Comparison of ENCODE assay signal across 10 cellular contexts in genomic region chr15:63371297-63371918, GRCh38. TPM values are rescaled to one million over a fixed set of nuclear protein-coding genes. Genes with fewer than 3 reads are reported as not detected.
DNase-seq lines count a peak whose midpoint lies in the region; ATAC-seq, FAIRE-seq and TF ChIP-seq lines count a peak whose summit lies in the region.
"Had no signal": no experiment of that assay in that cellular context is flagged by ENCODE, and none has a peak within 500 bp of the region (broad histone marks: within the 10 kb centered on the region; RNA-seq: fewer than 3 reads in every experiment).

No MANE protein-coding gene starts in this region.

- no peaks in the 10 kb centered on the region for H3K27me3 ChIP-seq in bronchial epithelial cell (ENCODE audit: control insufficient read depth, insufficient read depth, low read length)
- H3K27me3 ChIP-seq in HepG2 (ENCODE audit: control insufficient read depth in 1 of 2, insufficient read depth in 2 of 2, low read length in 2 of 2) = peaks cover 2 to 11% of the 10 kb centered on the region in 2 experiments; a peak in 2 of 5 replicates
- H3K27me3 ChIP-seq: BLaER1 treated with 17β-estradiol and CSF1 and Interleukin-3, amounts not matched to agents 10 nM and 100 nM had no signal

- CTCF ChIA-PET in HepG2 (lab: Yijun Ruan, JAX; ENCODE audit: low intra/inter-chr PET ratio, low total read pairs) = no interaction called here

- POLR2A ChIA-PET in HepG2 (lab: Yijun Ruan, JAX) = no interaction called here

- DNase-seq in left cardiac atrium = no peak
- no peak for DNase-seq in cardiac septum (ENCODE audit: low spot score)
- peak; percentile 79 for DNase-seq in bronchial epithelial cell (ENCODE audit: low read depth)
- peak; percentile 84 for DNase-seq in mesenteric fat pad (ENCODE audit: low spot score)
- no peak for DNase-seq in occipital lobe (lab: John Stamatoyannopoulos, UW)
- no peak for DNase-seq in HepG2 (ENCODE audit: low spot score)
- DNase-seq in stimulated activated CD4-positive, alpha-beta T cell treated with anti-CD3 and anti-CD28 coated beads, Interleukin-4, amount 100 ng/mL, for 1 hour = no peak
- DNase-seq: activated CD4-positive, alpha-beta T cell treated with anti-CD3 and anti-CD28 coated beads, Interleukin-2, amount 10 ng/mL, durations not matched to agents 7 days and 5 days had no signal

- no peak for TF ChIP-seq CTCF in bronchial epithelial cell (IDR thresholded peaks at IDR 0.05; ENCODE audit: insufficient read depth, low read length, severe bottlenecking)
- no peak for TF ChIP-seq CTCF in HepG2 (CRISPR knock-in tag; IDR thresholded peaks at IDR 0.05)

- H2AFZ ChIP-seq in HepG2 (ENCODE audit: low read length) = no peak overlapping the region

- H3K9ac ChIP-seq in HepG2 (ENCODE audit: insufficient read depth, low read depth, low read length) = no peak overlapping the region
- H3K9ac ChIP-seq: BLaER1 treated with 17β-estradiol and CSF1 and Interleukin-3, amounts not matched to agents 10 nM and 100 nM had no signal

- no peak for TF ChIP-seq RAD21 in HepG2 (CRISPR knock-in tag; IDR thresholded peaks at IDR 0.05)

- no peaks in the 10 kb centered on the region for H3K4me1 ChIP-seq in HepG2 (ENCODE audit: insufficient read depth, low read length)

- no peaks in the 10 kb centered on the region for H3K9me3 ChIP-seq in HepG2 (ENCODE audit: low read length)
- H3K9me3 ChIP-seq: BLaER1 treated with 17β-estradiol and CSF1 and Interleukin-3, amounts not matched to agents 10 nM and 100 nM had no signal

- no peak overlapping the region for H3K27ac ChIP-seq in HepG2 (ENCODE audit: extremely low read length, insufficient read depth, low read length)

- in situ Hi-C loops in HepG2 (cut with HindIII; ENCODE audit: extremely low pct_ligation_motif_present, low pct_unique_long_range_greater_than_20kb) = no loop called here

- no peak overlapping the region for H3K4me3 ChIP-seq in bronchial epithelial cell (ENCODE audit: low read depth, low read length)
- no peak overlapping the region for H3K4me3 ChIP-seq in HepG2 (replicated peaks in 1 of 3; ENCODE audit: insufficient read depth in 1 of 3, low read depth in 2 of 3, low read length in 3 of 3)
- H3K4me3 ChIP-seq: BLaER1 treated with 17β-estradiol and CSF1 and Interleukin-3, amounts not matched to agents 10 nM and 100 nM had no signal

- no peak overlapping the region for H3K4me2 ChIP-seq in HepG2 (ENCODE audit: low read depth, low read length)

- H4K20me1 ChIP-seq in HepG2 (ENCODE audit: insufficient read depth, low read length) = no peaks in the 10 kb centered on the region
- H4K20me1 ChIP-seq: BLaER1 treated with 17β-estradiol and CSF1 and Interleukin-3, amounts not matched to agents 10 nM and 100 nM had no signal

- peaks cover 5% of the 10 kb centered on the region for H3K36me3 ChIP-seq in bronchial epithelial cell (ENCODE audit: control insufficient read depth, insufficient read depth, low read length)
- no peaks in the 10 kb centered on the region for H3K36me3 ChIP-seq in HepG2 (replicated peaks in 1 of 2; ENCODE audit: control insufficient read depth in 1 of 2, insufficient read depth in 2 of 2, low read length in 2 of 2)
- H3K36me3 ChIP-seq: BLaER1 treated with 17β-estradiol and CSF1 and Interleukin-3, amounts not matched to agents 10 nM and 100 nM had no signal

- BruUV-seq in HepG2 (replicated peaks; lab: Mats Ljungman, UMichigan) = no TSS peak

- TF ChIP-seq POLR2A in HepG2 (IDR thresholded peaks at IDR 0.05; ENCODE audit: insufficient read depth in 1 of 2, low read depth in 2 of 2, low read length in 2 of 2) (no peak), GM18505 (IDR thresholded peaks at IDR 0.05; ENCODE audit: borderline replicate concordance, extremely low read depth, insufficient read depth, insufficient read length) (no peak)

- H3K79me2 ChIP-seq in HepG2 (ENCODE audit: insufficient read depth, low read length) = no peaks in the 10 kb centered on the region

- 72% methylated on average over 8 of the region's 15 CpGs for WGBS in HepG2 (ENCODE audit: low lambda C conversion rate)

- ATAC-seq in left cardiac atrium (peak; percentile 13 to 75), HepG2 (no peak), GM18505 (IDR thresholded peaks at IDR 0.05; ENCODE audit: unreplicated experiment) (no peak)

- intact Hi-C loops in left cardiac atrium (cut with DNase I) = no loop called here
- intact Hi-C loops in cardiac septum (cut with DNase I) = no loop called here
- intact Hi-C loops in HepG2 (cut with micrococcal nuclease; ENCODE audit: unreplicated experiment) = no loop called here

- FAIRE-seq in bronchial epithelial cell (lab: Jason Lieb, UNC) = no peak
- no peak for FAIRE-seq in HepG2 (lab: Jason Lieb, UNC)

- TF ChIP-seq EP300 in HepG2 (IDR thresholded peaks at IDR 0.05; ENCODE audit: low read depth in 2 of 2, low read length in 2 of 2) (no peak), HepG2 (CRISPR knock-in tag; IDR thresholded peaks at IDR 0.05; ENCODE audit: borderline replicate concordance) (no peak)

TF ChIP-seq in HepG2, 621 proteins besides CTCF, POLR2A, EP300 and RAD21:
- TF ChIP-seq CREBL2 (CRISPR knock-in tag; IDR thresholded peaks at IDR 0.05; ENCODE audit: borderline replicate concordance) (no peak), ZNF446 (CRISPR knock-in tag; IDR thresholded peaks at IDR 0.05) (no peak), SOX13 (IDR thresholded peaks at IDR 0.05) (no peak), SOX13 (CRISPR knock-in tag; conservative IDR thresholded peaks at IDR 0.05 in 1 of 2, IDR thresholded peaks at IDR 0.05 in 1 of 2) (no peak), FLYWCH1 (CRISPR knock-in tag; IDR thresholded peaks at IDR 0.05) (no peak), IKZF4 (CRISPR knock-in tag; IDR thresholded peaks at IDR 0.05; ENCODE audit: borderline replicate concordance, low read depth, not compliant biosample characterization) (no peak)
- TF ChIP-seq, protein P1, sequence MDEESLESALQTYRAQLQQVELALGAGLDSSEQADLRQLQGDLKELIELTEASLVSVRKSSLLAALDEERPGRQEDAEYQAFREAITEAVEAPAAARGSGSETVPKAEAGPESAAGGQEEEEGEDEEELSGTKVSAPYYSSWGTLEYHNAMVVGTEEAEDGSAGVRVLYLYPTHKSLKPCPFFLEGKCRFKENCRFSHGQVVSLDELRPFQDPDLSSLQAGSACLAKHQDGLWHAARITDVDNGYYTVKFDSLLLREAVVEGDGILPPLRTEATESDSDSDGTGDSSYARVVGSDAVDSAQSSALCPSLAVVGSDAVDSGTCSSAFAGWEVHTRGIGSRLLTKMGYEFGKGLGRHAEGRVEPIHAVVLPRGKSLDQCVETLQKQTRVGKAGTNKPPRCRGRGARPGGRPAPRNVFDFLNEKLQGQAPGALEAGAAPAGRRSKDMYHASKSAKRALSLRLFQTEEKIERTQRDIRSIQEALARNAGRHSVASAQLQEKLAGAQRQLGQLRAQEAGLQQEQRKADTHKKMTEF (CRISPR knock-in tag; IDR thresholded peaks at IDR 0.05) = no peak
- TF ChIP-seq, protein P2, sequence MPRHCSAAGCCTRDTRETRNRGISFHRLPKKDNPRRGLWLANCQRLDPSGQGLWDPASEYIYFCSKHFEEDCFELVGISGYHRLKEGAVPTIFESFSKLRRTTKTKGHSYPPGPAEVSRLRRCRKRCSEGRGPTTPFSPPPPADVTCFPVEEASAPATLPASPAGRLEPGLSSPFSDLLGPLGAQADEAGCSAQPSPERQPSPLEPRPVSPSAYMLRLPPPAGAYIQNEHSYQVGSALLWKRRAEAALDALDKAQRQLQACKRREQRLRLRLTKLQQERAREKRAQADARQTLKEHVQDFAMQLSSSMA (CRISPR knock-in tag; IDR thresholded peaks at IDR 0.05) = no peak

RNA-seq across cellular contexts. Expression of gene CA12, which starts 10.2 kb away (rescaled TPM):
- total RNA-seq in left cardiac atrium (1 to 10 TPM; 2.3 to 5.4 TPM), cardiac septum (0.11 TPM), bronchial epithelial cell (44.0 TPM in 2 replicates), mesenteric fat pad (3.1 TPM), occipital lobe (8.7 TPM), HepG2 (2016; rRNA removed; fragmentation: Illumina TruSeq; extraction: Trizol) (0.07 and 0.08 TPM in 2 replicates)
- not detected in 2 replicates for total RNA-seq in HepG2 (2016; cell fraction: cytosol; rRNA removed; fragmentation: Illumina TruSeq; extraction: Trizol; ENCODE audit: low read depth)
- total RNA-seq in HepG2 (2016; cell fraction: insoluble cytoplasmic fraction; rRNA removed; fragmentation: Illumina TruSeq; extraction: Trizol) = 0.15 and 0.25 TPM in 2 replicates
- 0.03 TPM in 1 of 2 replicates, not detected in the other for total RNA-seq in HepG2 (2016; cell fraction: membrane; rRNA removed; fragmentation: Illumina TruSeq; extraction: Trizol)
- 0.53 and 0.60 TPM in 2 replicates for total RNA-seq in HepG2 (2016; cell fraction: nucleus; rRNA removed; fragmentation: Illumina TruSeq; extraction: Trizol)
- polyA plus RNA-seq in HepG2 (2011; rRNA removed) = 0.20 and 0.52 TPM in 2 replicates
- polyA plus RNA-seq in HepG2 (2011; cell fraction: cytosol; rRNA removed) = 0.13 and 0.28 TPM in 2 replicates
- polyA plus RNA-seq in HepG2 (2011; cell fraction: nucleus; rRNA removed) = 0.06 and 0.12 TPM in 2 replicates
- polyA plus RNA-seq in HepG2 (2012) = 0.15 and 0.19 TPM in 2 replicates
- polyA plus RNA-seq in HepG2 (2016; cell fraction: cytosol; fragmentation: Illumina TruSeq; extraction: Trizol; ENCODE audit: low read depth) = not detected in 2 replicates
- 0.05 TPM in 1 of 2 replicates, not detected in the other for polyA plus RNA-seq in HepG2 (2016; cell fraction: insoluble cytoplasmic fraction; fragmentation: Illumina TruSeq; extraction: Trizol; ENCODE audit: low read depth)
- polyA plus RNA-seq in HepG2 (2016; cell fraction: membrane; fragmentation: Illumina TruSeq; extraction: Trizol; ENCODE audit: low read depth) = not detected in 2 replicates
- polyA plus RNA-seq in HepG2 (2016; cell fraction: nucleus; fragmentation: Illumina TruSeq; extraction: Trizol; ENCODE audit: insufficient read depth, low read depth) = 0.17 and 0.18 TPM in 2 replicates
- 0.04 and 8.4 TPM in 2 replicates for polyA minus RNA-seq in HepG2 (2011; rRNA and poly(A)+ RNA removed; ENCODE audit: low replicate concordance)
- polyA minus RNA-seq in HepG2 (2011; cell fraction: cytosol; rRNA and poly(A)+ RNA removed) = 0.20 and 0.70 TPM in 2 replicates
- 0.37 TPM in 1 of 2 replicates, not detected in the other for polyA minus RNA-seq in HepG2 (2011; cell fraction: nucleus; rRNA and poly(A)+ RNA removed)
- total RNA-seq: activated CD4-positive, alpha-beta T cell treated with anti-CD3 and anti-CD28 coated beads, Interleukin-2, amount 10 ng/mL, durations not matched to agents 7 days and 5 days had no signal

Comparison
In these comparisons a context has a peak if more than half of its experiments do, and no peak if none do; other contexts are left out.
1. ATAC-seq: peak in left cardiac atrium (2 of 2); none in HepG2 (single experiment) and GM18505 (single experiment).
2. DNase-seq: peak in bronchial epithelial cell (single experiment) and mesenteric fat pad (single experiment); none in left cardiac atrium (single experiment), cardiac septum (single experiment), occipital lobe (single experiment), HepG2 (single experiment) and stimulated activated CD4-positive, alpha-beta T cell treated with anti-CD3 and anti-CD28 coated beads, Interleukin-4, amount 100 ng/mL, for 1 hour (single experiment).